1 cellular context compared by ENCODE assay signal in the genomic region with DNA sequence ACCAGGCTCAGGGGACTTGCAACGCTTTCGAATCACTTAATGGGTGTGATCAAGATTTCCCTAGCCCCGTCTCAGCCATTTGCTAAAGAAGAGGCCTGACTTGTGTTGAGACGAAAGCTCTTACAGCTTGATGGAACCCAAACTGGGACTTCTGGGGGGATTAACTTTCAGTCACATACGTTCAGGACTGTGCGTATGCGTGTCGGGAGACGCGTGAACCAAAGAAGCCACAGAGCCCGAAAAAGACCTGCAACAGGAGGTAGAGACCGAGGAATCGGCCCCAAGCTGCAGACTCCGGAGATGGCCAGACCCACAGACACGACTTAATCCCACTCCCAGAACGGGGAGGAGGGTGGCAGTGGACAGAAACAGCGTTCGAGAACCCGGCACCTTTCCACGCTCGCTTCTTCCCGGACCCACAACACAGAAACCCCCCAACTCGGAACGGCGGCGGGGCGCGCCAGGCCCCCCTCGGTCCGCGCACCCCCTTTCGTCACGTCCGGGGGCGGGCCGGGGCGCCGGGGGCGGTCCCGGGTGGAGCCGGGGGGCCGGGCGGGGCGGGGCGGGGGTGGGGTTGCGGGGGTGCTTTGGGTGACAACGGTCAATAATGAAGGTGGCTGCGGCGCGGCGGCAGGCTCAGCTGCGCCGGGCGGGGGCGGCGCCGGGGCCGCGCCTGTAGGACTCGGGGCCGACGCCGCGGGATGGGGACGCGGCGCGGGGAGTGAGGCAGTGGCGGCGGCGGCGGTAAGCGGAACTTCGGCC.
A peak's percentile ranks its signal among the peaks of the same experiment; 100 is the strongest.
TF ChIP-seq lines count a peak whose summit lies in the region.

A gene (plus strand): TSS at position 604 of the 762 bp plus-strand sequence. CDS start 256 bp downstream, outside the sequence.

TF ChIP-seq in GM12878, 131 proteins besides CTCF, POLR2A, EP300 and RAD21 (continued from another document):
- TF ChIP-seq, protein P1, sequence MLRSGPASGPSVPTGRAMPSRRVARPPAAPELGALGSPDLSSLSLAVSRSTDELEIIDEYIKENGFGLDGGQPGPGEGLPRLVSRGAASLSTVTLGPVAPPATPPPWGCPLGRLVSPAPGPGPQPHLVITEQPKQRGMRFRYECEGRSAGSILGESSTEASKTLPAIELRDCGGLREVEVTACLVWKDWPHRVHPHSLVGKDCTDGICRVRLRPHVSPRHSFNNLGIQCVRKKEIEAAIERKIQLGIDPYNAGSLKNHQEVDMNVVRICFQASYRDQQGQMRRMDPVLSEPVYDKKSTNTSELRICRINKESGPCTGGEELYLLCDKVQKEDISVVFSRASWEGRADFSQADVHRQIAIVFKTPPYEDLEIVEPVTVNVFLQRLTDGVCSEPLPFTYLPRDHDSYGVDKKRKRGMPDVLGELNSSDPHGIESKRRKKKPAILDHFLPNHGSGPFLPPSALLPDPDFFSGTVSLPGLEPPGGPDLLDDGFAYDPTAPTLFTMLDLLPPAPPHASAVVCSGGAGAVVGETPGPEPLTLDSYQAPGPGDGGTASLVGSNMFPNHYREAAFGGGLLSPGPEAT (IDR thresholded peaks at IDR 0.05; ENCODE audit: low read depth) = peak; percentile 77
- TF ChIP-seq SIN3A (IDR thresholded peaks at IDR 0.05; ENCODE audit: low read depth, low read length) (peak; percentile 58), ASH2L (IDR thresholded peaks at IDR 0.05; ENCODE audit: borderline replicate concordance, low read depth) (0 out of 2 replicates have a peak, but pooled peaks have one; percentile 57), KLF5 (IDR thresholded peaks at IDR 0.05; ENCODE audit: partially characterized antibody) (no peak), RUNX3 (IDR thresholded peaks at IDR 0.05; ENCODE audit: low read length) (peak; percentile 56), EED (IDR thresholded peaks at IDR 0.05; ENCODE audit: low read depth) (no peak), SREBF2 (IDR thresholded peaks at IDR 0.05; ENCODE audit: low read length) (no peak), POLR2AphosphoS2 (IDR thresholded peaks at IDR 0.05; ENCODE audit: low read depth, low read length) (peak; percentile 77; the same call in 1 of the 2 replicates), ZSCAN29 (IDR thresholded peaks at IDR 0.05) (no peak), SPI1 (IDR thresholded peaks at IDR 0.05; ENCODE audit: borderline replicate concordance, insufficient read depth, low read depth, low read length) (no peak), CHD2 (IDR thresholded peaks at IDR 0.05; ENCODE audit: borderline replicate concordance, low read depth, low read length) (no peak), GABPA (IDR thresholded peaks at IDR 0.05; ENCODE audit: low read depth) (peak; percentile 77), ZNF274 (IDR thresholded peaks at IDR 0.05; ENCODE audit: insufficient read depth, insufficient read length) (no peak), ESRRA (IDR thresholded peaks at IDR 0.05; ENCODE audit: low read length) (no peak), IKZF2 (IDR thresholded peaks at IDR 0.05) (peak; percentile 33 to 70; a peak in 1 of 4 replicates), CHD4 (IDR thresholded peaks at IDR 0.05) (no peak), RAD51 (IDR thresholded peaks at IDR 0.05) (no peak), ZNF217 (IDR thresholded peaks at IDR 0.05) (no peak), PML (IDR thresholded peaks at IDR 0.05; ENCODE audit: low read length) (peak; percentile 76; the same call in 1 of the 2 replicates), BHLHE40 (IDR thresholded peaks at IDR 0.05; ENCODE audit: borderline replicate concordance in 1 of 2, low read depth in 2 of 2, low read length in 1 of 2) (peak in 1 of 2 experiments; percentile 34; a peak in 1 of 4 replicates), NFIC (IDR thresholded peaks at IDR 0.05; ENCODE audit: low read depth, low read length) (no peak), POLR2AphosphoS5 (IDR thresholded peaks at IDR 0.05; ENCODE audit: low read length) (peak; percentile 87), SMAD5 (IDR thresholded peaks at IDR 0.05; ENCODE audit: low read depth) (peak; percentile 40; the same call in 1 of the 2 replicates), POU2F2 (IDR thresholded peaks at IDR 0.05; ENCODE audit: borderline replicate concordance, low read depth, low read length) (peak; percentile 61; the same call in 1 of the 3 replicates), ETV6 (conservative IDR thresholded peaks at IDR 0.05 in 1 of 2, IDR thresholded peaks at IDR 0.05 in 1 of 2; ENCODE audit: borderline replicate concordance in 1 of 2, low read depth in 1 of 2) (no peak)
- TF ChIP-seq, protein P2, sequence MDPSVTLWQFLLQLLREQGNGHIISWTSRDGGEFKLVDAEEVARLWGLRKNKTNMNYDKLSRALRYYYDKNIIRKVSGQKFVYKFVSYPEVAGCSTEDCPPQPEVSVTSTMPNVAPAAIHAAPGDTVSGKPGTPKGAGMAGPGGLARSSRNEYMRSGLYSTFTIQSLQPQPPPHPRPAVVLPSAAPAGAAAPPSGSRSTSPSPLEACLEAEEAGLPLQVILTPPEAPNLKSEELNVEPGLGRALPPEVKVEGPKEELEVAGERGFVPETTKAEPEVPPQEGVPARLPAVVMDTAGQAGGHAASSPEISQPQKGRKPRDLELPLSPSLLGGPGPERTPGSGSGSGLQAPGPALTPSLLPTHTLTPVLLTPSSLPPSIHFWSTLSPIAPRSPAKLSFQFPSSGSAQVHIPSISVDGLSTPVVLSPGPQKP (IDR thresholded peaks at IDR 0.05; ENCODE audit: low read depth, low read length) = no peak
- TF ChIP-seq, protein P3, sequence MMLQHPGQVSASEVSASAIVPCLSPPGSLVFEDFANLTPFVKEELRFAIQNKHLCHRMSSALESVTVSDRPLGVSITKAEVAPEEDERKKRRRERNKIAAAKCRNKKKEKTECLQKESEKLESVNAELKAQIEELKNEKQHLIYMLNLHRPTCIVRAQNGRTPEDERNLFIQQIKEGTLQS (IDR thresholded peaks at IDR 0.05; ENCODE audit: borderline replicate concordance, extremely low read depth, low read depth, low read length) = no peak
